ENCODE assay signal across 21 cellular contexts in genomic region chr1:10825592-10825991, GRCh38.
"Had no signal": no experiment of that assay in that cellular context is flagged by ENCODE, and none has a peak within 500 bp of the region (broad histone marks: within the 10 kb centered on the region; RNA-seq: fewer than 3 reads in every experiment).

No MANE protein-coding gene starts in this region.

- H3K4me1 Mint-ChIP-seq: activated CD4-positive, alpha-beta T cell treated with anti-CD3 and anti-CD28 coated beads for 36 hours; activated CD8-positive, alpha-beta memory T cell treated with anti-CD3 and anti-CD28 coated beads, Interleukin-2, amount 10 ng/mL, durations not matched to agents 7 days and 5 days; T-cell had no signal

- DNase-seq: activated CD4-positive, alpha-beta T cell treated with anti-CD3 and anti-CD28 coated beads for 36 hours; activated CD4-positive, CD25-positive, alpha-beta regulatory T cell; activated CD8-positive, alpha-beta memory T cell treated with anti-CD3 and anti-CD28 coated beads, Interleukin-2, amount 10 ng/mL, durations not matched to agents 7 days and 5 days; activated CD8-positive, alpha-beta T cell treated with anti-CD3 and anti-CD28 coated beads, Interleukin-2, amount 10 ng/mL, durations not matched to agents 7 days and 5 days; activated naive CD4-positive, alpha-beta T cell; activated T-cell treated with anti-CD3 and anti-CD28 coated beads, Interleukin-2, amount 50 U/mL, for 48 hours; effector CD4-positive, alpha-beta T cell; erythroblast; foreskin melanocyte; left ventricle myocardium inferior; pancreas; retina; small intestine; stimulated activated naive B cell treated with anti-CD40 and anti-IgM and Interleukin-4, amounts not matched to agents 10 μg/mL and 1 μg/mL and 100 μg/mL, for 72 hours; T-cell had no signal

- ATAC-seq: activated CD4-positive, alpha-beta T cell treated with anti-CD3 and anti-CD28 coated beads for 36 hours; activated CD8-positive, alpha-beta memory T cell treated with anti-CD3 and anti-CD28 coated beads, Interleukin-2, amount 10 ng/mL, durations not matched to agents 7 days and 5 days; activated CD8-positive, alpha-beta T cell treated with anti-CD3 and anti-CD28 coated beads, Interleukin-2, amount 10 ng/mL, durations not matched to agents 7 days and 5 days; activated naive CD4-positive, alpha-beta T cell treated with anti-CD3 and anti-CD28 coated beads, Interleukin-2, amount 50 U/mL, for 72 hours; sciatic nerve; stimulated activated naive B cell treated with anti-CD40 and anti-IgM and Interleukin-4, amounts not matched to agents 10 μg/mL and 1 μg/mL and 100 μg/mL, for 72 hours; T-cell had no signal

- H3K4me3 ChIP-seq: left ventricle myocardium inferior, lung, pancreas, prostate gland, tibial nerve had no signal

- H3K27me3 ChIP-seq: pancreas had no signal

- H3K9me3 Mint-ChIP-seq: activated naive CD4-positive, alpha-beta T cell treated with anti-CD3 and anti-CD28 coated beads, Interleukin-2, amount 50 U/mL, for 72 hours; activated T-helper 2 cell treated with anti-CD3 and anti-CD28 coated beads, Interferon-gamma antibody, Interleukin-2, Interleukin-4, amounts not matched to agents 10 μg/mL and 5 μg/mL and 100 μg/mL, durations not matched to agents 14 hours and 24 hours and 36 hours; stimulated activated naive B cell treated with anti-CD40 and anti-IgM and Interleukin-4, amounts not matched to agents 10 μg/mL and 1 μg/mL and 100 μg/mL, for 72 hours; T-cell had no signal

- H3K4me1 ChIP-seq: pancreas, prostate gland, tibial nerve had no signal

- H3K4me3 Mint-ChIP-seq: activated CD4-positive, alpha-beta T cell treated with anti-CD3 and anti-CD28 coated beads for 36 hours; activated CD8-positive, alpha-beta memory T cell treated with anti-CD3 and anti-CD28 coated beads, Interleukin-2, amount 10 ng/mL, durations not matched to agents 7 days and 5 days; activated CD8-positive, alpha-beta T cell treated with anti-CD3 and anti-CD28 coated beads, Interleukin-2, amount 10 ng/mL, durations not matched to agents 7 days and 5 days; stimulated activated naive B cell treated with anti-CD40 and anti-IgM and Interleukin-4, amounts not matched to agents 10 μg/mL and 1 μg/mL and 100 μg/mL, for 72 hours; T-cell had no signal

- H3K27ac Mint-ChIP-seq: activated CD4-positive, alpha-beta T cell treated with anti-CD3 and anti-CD28 coated beads for 36 hours; activated CD8-positive, alpha-beta memory T cell treated with anti-CD3 and anti-CD28 coated beads, Interleukin-2, amount 10 ng/mL, durations not matched to agents 7 days and 5 days; activated CD8-positive, alpha-beta T cell treated with anti-CD3 and anti-CD28 coated beads, Interleukin-2, amount 10 ng/mL, durations not matched to agents 7 days and 5 days; activated naive CD4-positive, alpha-beta T cell treated with anti-CD3 and anti-CD28 coated beads, Interleukin-2, amount 50 U/mL, for 72 hours; activated T-helper 2 cell treated with anti-CD3 and anti-CD28 coated beads, Interferon-gamma antibody, Interleukin-2, Interleukin-4, amounts not matched to agents 10 μg/mL and 5 μg/mL and 100 μg/mL, durations not matched to agents 14 hours and 24 hours and 36 hours; stimulated activated naive B cell treated with anti-CD40 and anti-IgM and Interleukin-4, amounts not matched to agents 10 μg/mL and 1 μg/mL and 100 μg/mL, for 72 hours; T-cell had no signal

- H3K36me3 ChIP-seq: left ventricle myocardium inferior, pancreas, prostate gland, tibial nerve had no signal

- H3K27ac ChIP-seq: left ventricle myocardium inferior, pancreas, tibial nerve had no signal

- H3K9me3 ChIP-seq: left ventricle myocardium inferior, pancreas, prostate gland, tibial nerve had no signal

- H3K36me3 Mint-ChIP-seq: activated CD8-positive, alpha-beta memory T cell treated with anti-CD3 and anti-CD28 coated beads, Interleukin-2, amount 10 ng/mL, durations not matched to agents 7 days and 5 days; activated naive CD4-positive, alpha-beta T cell treated with anti-CD3 and anti-CD28 coated beads, Interleukin-2, amount 50 U/mL, for 72 hours; stimulated activated naive B cell treated with anti-CD40 and anti-IgM and Interleukin-4, amounts not matched to agents 10 μg/mL and 1 μg/mL and 100 μg/mL, for 72 hours; T-cell had no signal
